In the genomic region with DNA sequence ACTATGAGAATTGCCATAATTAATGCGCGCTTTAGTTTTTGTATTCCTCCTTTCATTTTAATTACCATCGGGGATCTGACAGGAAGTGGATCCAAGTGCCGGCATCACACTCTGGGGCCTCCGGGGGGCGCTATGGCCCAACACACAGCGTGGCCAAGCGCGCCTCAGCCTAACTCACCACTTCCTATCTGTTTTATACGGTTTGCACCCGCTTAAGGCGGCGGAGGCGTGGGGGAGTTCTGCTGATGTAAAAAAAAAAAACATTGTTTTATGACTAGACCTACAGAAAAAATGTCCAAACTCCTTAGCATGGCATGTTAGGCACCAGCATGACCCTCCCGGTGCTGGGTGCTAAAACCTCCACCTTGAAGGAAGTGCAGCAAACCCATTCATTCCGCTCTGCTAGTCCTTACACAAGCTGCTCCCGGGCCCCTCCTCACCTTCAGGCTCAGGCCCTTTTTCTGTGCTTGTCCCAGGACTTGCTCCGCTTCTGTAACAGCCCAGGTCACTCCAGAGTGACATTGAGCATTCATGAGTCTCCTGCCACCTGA, we compare ENCODE assay signal across 8 cellular contexts. TPM values are rescaled to one million over a fixed set of nuclear protein-coding genes. Genes with fewer than 3 reads are reported as not detected.
DNase-seq lines count a peak whose midpoint lies in the region; ATAC-seq and TF ChIP-seq lines count a peak whose summit lies in the region.

No MANE protein-coding gene starts in this region.

- ATAC-seq in sciatic nerve (no peak), GM18520 (IDR thresholded peaks at IDR 0.05; ENCODE audit: unreplicated experiment) (no peak)

- CTCF ChIA-PET in BJ (lab: Yijun Ruan, JAX): interaction anchor here (0.6 to 3.1 kb wide), 6 partner anchors 13 to 324 kb away, joined by 3 to 11 read pairs (median 4); no protein-coding TSS in a partner anchor

- no peaks in the 10 kb centered on the region for H3K36me3 ChIP-seq in BJ (ENCODE audit: control insufficient read depth, insufficient read depth, low read length)

- POLR2A ChIA-PET in BJ (lab: Charles Lee): no interaction called here

- intact Hi-C loops in sciatic nerve (cut with DNase I): no loop called here

- peak; percentile 52 for TF ChIP-seq CTCF in BJ (IDR thresholded peaks at IDR 0.05; ENCODE audit: insufficient read depth, low read depth, low read length)

- H3K4me3 ChIP-seq in BJ (ENCODE audit: low read depth, low read length): no peak overlapping the region

- DNase-seq in BJ (ENCODE audit: low read depth) (no peak), HK-2 (ENCODE audit: unreplicated experiment) (peak; percentile 73), T-helper 1 cell (peak; percentile 51 to 81 (median 66)), iPS-NIHi11 (ENCODE audit: low spot score) (peak; percentile 77), sciatic nerve (ENCODE audit: low spot score) (no peak)
- DNase-seq in activated naive CD8-positive, alpha-beta T cell treated with anti-CD3 and anti-CD28 coated beads, Interleukin-2, amount 50 U/mL, for 16 hours (ENCODE audit: low read depth, low spot score): peak; percentile 56
- DNase-seq in stimulated activated CD4-positive, alpha-beta T cell treated with anti-CD3 and anti-CD28 coated beads, Interleukin-2, amount 100 ng/mL, for 24 hours: peak; percentile 79 to 80

- H3K27me3 ChIP-seq in BJ (ENCODE audit: control insufficient read depth, insufficient read depth, low read length): peaks cover 18% of the 10 kb centered on the region

RNA-seq across cellular contexts. Expression of a gene that starts 4.5 kb away (rescaled TPM):
- 1.2 and 1.9 TPM in 2 replicates for polyA plus RNA-seq in BJ (2011; rRNA removed)
- 1.4 and 1.7 TPM in 2 replicates for polyA minus RNA-seq in BJ (2011; rRNA and poly(A)+ RNA removed)
- 15.3 TPM for total RNA-seq in sciatic nerve

RNA-seq across cellular contexts. Expression of a gene that starts 24.1 kb away (rescaled TPM):
- 113 and 143 TPM in 2 replicates for polyA plus RNA-seq in BJ (2011; rRNA removed)
- 42.3 and 71.1 TPM in 2 replicates for polyA minus RNA-seq in BJ (2011; rRNA and poly(A)+ RNA removed)
- 67.0 TPM for total RNA-seq in sciatic nerve

RNA-seq across cellular contexts. Expression of a gene that starts 35.7 kb away (rescaled TPM):
- 131 and 136 TPM in 2 replicates for polyA plus RNA-seq in BJ (2011; rRNA removed)
- polyA minus RNA-seq in BJ (2011; rRNA and poly(A)+ RNA removed): 123 and 190 TPM in 2 replicates
- total RNA-seq in sciatic nerve: 97.4 TPM

Comparison
In these comparisons a context has a peak if more than half of its experiments do, and no peak if none do; other contexts are left out.
1. DNase-seq: peak in HK-2 (single experiment), T-helper 1 cell (5 of 5), activated naive CD8-positive, alpha-beta T cell treated with anti-CD3 and anti-CD28 coated beads, Interleukin-2, amount 50 U/mL, for 16 hours (single experiment), iPS-NIHi11 (single experiment) and stimulated activated CD4-positive, alpha-beta T cell treated with anti-CD3 and anti-CD28 coated beads, Interleukin-2, amount 100 ng/mL, for 24 hours (2 of 2); none in BJ (single experiment) and sciatic nerve (single experiment).